Comparison of ENCODE assay signal across 27 cellular contexts in the genomic region with DNA sequence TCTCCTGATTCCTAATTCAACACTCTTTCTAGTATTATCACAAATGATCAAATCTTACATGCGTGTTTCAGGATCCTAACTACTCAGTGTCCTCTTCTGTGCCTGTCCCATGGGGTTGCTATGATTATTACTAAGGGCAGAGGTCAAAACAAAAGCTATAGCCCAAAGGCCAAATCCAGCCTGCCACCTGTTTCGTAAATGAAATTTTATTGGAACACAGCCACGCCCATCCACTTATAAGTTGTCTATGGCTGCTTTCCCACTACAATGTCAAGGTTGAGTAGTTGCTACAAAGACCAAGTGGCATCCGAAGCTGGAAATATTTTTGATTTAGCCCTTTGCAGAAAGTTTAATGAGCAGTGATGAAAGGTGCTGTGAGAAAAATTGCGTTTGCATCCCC.
DNase-seq lines count a peak whose midpoint lies in the region; ATAC-seq, FAIRE-seq and TF ChIP-seq lines count a peak whose summit lies in the region.
"Had no signal": no experiment of that assay in that cellular context is flagged by ENCODE, and none has a peak within 500 bp of the region (broad histone marks: within the 10 kb centered on the region; RNA-seq: fewer than 3 reads in every experiment).

No MANE protein-coding gene starts in this region.

- WGBS in small intestine, 3 donors, result 37 to 73% (median 55%) methylated on average over 5 of the region's 5 CpGs
- WGBS in transverse colon (ENCODE audit: low coverage in 1 of 2), 2 donors, result 55 to 60% methylated on average over 3 to 5 of the region's 5 CpGs

- H3K4me1 ChIP-seq in colonic mucosa (no peaks in the 10 kb centered on the region), small intestine (ENCODE audit: control insufficient read depth in 2 of 2, insufficient read depth in 1 of 2, low read depth in 1 of 2, low read length in 1 of 2) (no peaks in the 10 kb centered on the region), transverse colon (peaks cover 4 to 16% (median 6%) of the 10 kb centered on the region in 4 donors)
- H3K4me1 ChIP-seq: BE2C, BLaER1 had no signal

- no peak overlapping the region for H3K27ac ChIP-seq in colonic mucosa
- no peak overlapping the region for H3K27ac ChIP-seq in small intestine (ENCODE audit: low read depth in 1 of 2, low read length in 1 of 2)
- no peak overlapping the region for H3K27ac ChIP-seq in transverse colon
- H3K27ac ChIP-seq: BLaER1 had no signal

- intact Hi-C loops in colonic mucosa (cut with DNase I) (no loop called here), left colon (cut with DNase I, micrococcal nuclease) (no loop called here), transverse colon (cut with DNase I; ENCODE audit: low total_unique reads) (no loop called here)

- TF ChIP-seq POLR2A in transverse colon (IDR thresholded peaks at IDR 0.05), result no peak

- FAIRE-seq in small intestine (lab: Jason Lieb, UNC), result no peak
- FAIRE-seq: A204.1, GM12878, GM12892, GM18507 had no signal

- in situ Hi-C loops in transverse colon (cut with MboI; ENCODE audit: low pct_ligation_motif_present in 1 of 4, low pct_unique_long_range_greater_than_20kb in 1 of 4, low sequenced_read_pairs in 3 of 4), result no loop called here

- H3K9me3 ChIP-seq in colonic mucosa, result no peaks in the 10 kb centered on the region
- no peaks in the 10 kb centered on the region for H3K9me3 ChIP-seq in small intestine (ENCODE audit: control insufficient read depth, low read depth)
- no peaks in the 10 kb centered on the region for H3K9me3 ChIP-seq in transverse colon
- H3K9me3 ChIP-seq: BE2C, BLaER1 had no signal

- H3K4me3 ChIP-seq in colonic mucosa (no peak overlapping the region), small intestine (ENCODE audit: low read depth in 1 of 2, low read length in 2 of 2) (no peak overlapping the region), transverse colon (no peak overlapping the region)
- H3K4me3 ChIP-seq: BLaER1, GM12878 had no signal

- no peaks in the 10 kb centered on the region for H3K27me3 ChIP-seq in colonic mucosa
- H3K27me3 ChIP-seq in small intestine (ENCODE audit: control insufficient read depth in 2 of 2, insufficient read depth in 2 of 2, low read length in 2 of 2), result no peaks in the 10 kb centered on the region
- H3K27me3 ChIP-seq in transverse colon, result no peaks in the 10 kb centered on the region
- H3K27me3 ChIP-seq: BE2C, BLaER1 had no signal

- H3K9ac ChIP-seq in colonic mucosa (ENCODE audit: low read depth in 2 of 2, low read length in 2 of 2), result no peak overlapping the region
- H3K9ac ChIP-seq: BLaER1 had no signal

- H3K36me3 ChIP-seq in colonic mucosa (no peaks in the 10 kb centered on the region), small intestine (ENCODE audit: control insufficient read depth in 2 of 2, insufficient read depth in 2 of 2, low read length in 2 of 2) (no peaks in the 10 kb centered on the region), transverse colon (no peaks in the 10 kb centered on the region)
- H3K36me3 ChIP-seq: BE2C, BLaER1 had no signal

- TF ChIP-seq EP300 in transverse colon (IDR thresholded peaks at IDR 0.05; ENCODE audit: low read depth), result no peak

- ATAC-seq in left colon (peak; percentile 80), HG02970 (IDR thresholded peaks at IDR 0.05; ENCODE audit: low FRiP score, unreplicated experiment) (no peak), HG02623 (IDR thresholded peaks at IDR 0.05; ENCODE audit: unreplicated experiment) (no peak)
- ATAC-seq: GM12878 had no signal

- TF ChIP-seq CTCF in colonic mucosa (IDR thresholded peaks at IDR 0.05), result no peak
- TF ChIP-seq CTCF in transverse colon (IDR thresholded peaks at IDR 0.05), result no peak

- DNase-seq in colonic mucosa, result peak; percentile 24
- DNase-seq in left colon, result peak in 1 of 2 donors; percentile 14
- DNase-seq in small intestine, result peak; percentile 42
- peak; percentile 9 for DNase-seq in transverse colon
- no peak for DNase-seq in NCI-H2081 (lab: John Stamatoyannopoulos, UW)
- DNase-seq: 8988T; ACHN; BE2C; C1 segment of cervical spinal cord; CD4-positive, alpha-beta memory T cell; CD4-positive, CD25-positive, alpha-beta regulatory T cell; CD8-positive, alpha-beta memory T cell; COR-L47; DMS 273 treated with DMSO at 0.1 percent for 48 hours; DMS153; DMS53; DMS79; DND-41; EL; GDM1 had no signal

Comparison
In these comparisons a context has a peak if more than half of its experiments do, and no peak if none do; other contexts are left out.
1. DNase-seq: peak in colonic mucosa (single experiment), small intestine (single experiment) and transverse colon (single experiment); none in NCI-H2081 (0 of 2).